Comparison of ENCODE assay signal across 10 cellular contexts in genomic region chr14:24240110-24240918, GRCh38. TPM values are rescaled to one million over a fixed set of nuclear protein-coding genes. Genes with fewer than 3 reads are reported as not detected.
DNase-seq lines count a peak whose midpoint lies in the region; ATAC-seq and TF ChIP-seq lines count a peak whose summit lies in the region.
"Had no signal": no experiment of that assay in that cellular context is flagged by ENCODE, and none has a peak within 500 bp of the region (broad histone marks: within the 10 kb centered on the region; RNA-seq: fewer than 3 reads in every experiment).

No MANE protein-coding gene starts in this region.

- DNase-seq in activated naive CD4-positive, alpha-beta T cell treated with anti-CD3 and anti-CD28 coated beads for 36 hours = no peak
- DNase-seq in activated naive CD4-positive, alpha-beta T cell (lab: John Stamatoyannopoulos, UW) = no peak
- DNase-seq in ascending aorta (ENCODE audit: low spot score in 2 of 2) (peak in 1 of 2 donors; percentile 59), type B pancreatic cell (ENCODE audit: extremely low spot score, unreplicated experiment) (no peak), NCI-H2029 treated with DMSO at 0.1 percent for 48 hours (lab: John Stamatoyannopoulos, UW) (no peak), NCI-H69 (lab: John Stamatoyannopoulos, UW) (no peak)
- DNase-seq: amygdala, NCI-H524 treated with DMSO at 0.1 percent for 48 hours had no signal

- intact Hi-C loops in activated naive CD4-positive, alpha-beta T cell treated with anti-CD3 and anti-CD28 coated beads for 36 hours (cut with micrococcal nuclease) = no loop called here
- intact Hi-C loops in ascending aorta (cut with DNase I) = loop anchor here (5.0 kb wide), 2 partner anchors 192 to 938 kb away; partner anchors contain the start of gene PPP1R3E

- CTCF ChIA-PET in activated naive CD4-positive, alpha-beta T cell treated with anti-CD3 and anti-CD28 coated beads for 36 hours (lab: Charles Lee) = interaction anchor here (0.7 to 9.5 kb wide), 7 partner anchors 21 to 93 kb away, joined by 3 to 310 read pairs (median 19); partner anchors contain the start of genes CHMP4A, CIDEB, DHRS1 and LTB4R2

- no peak for TF ChIP-seq CTCF in ascending aorta (IDR thresholded peaks at IDR 0.05)
- no peak for TF ChIP-seq CTCF in type B pancreatic cell (conservative IDR thresholded peaks at IDR 0.05)

- H3K27me3 Mint-ChIP-seq in activated naive CD4-positive, alpha-beta T cell treated with anti-CD3 and anti-CD28 coated beads for 36 hours (ENCODE audit: low read depth) = no peaks in the 10 kb centered on the region
- no peaks in the 10 kb centered on the region for H3K27me3 Mint-ChIP-seq in type B pancreatic cell

- no peak for ATAC-seq in HG03378 (IDR thresholded peaks at IDR 0.05; ENCODE audit: unreplicated experiment)

- peak overlapping the region; percentile 97 for H3K4me3 Mint-ChIP-seq in activated naive CD4-positive, alpha-beta T cell treated with anti-CD3 and anti-CD28 coated beads for 36 hours
- H3K4me3 Mint-ChIP-seq in type B pancreatic cell = peak overlapping the region; percentile 95

- peaks cover 36% of the 10 kb centered on the region for H3K36me3 Mint-ChIP-seq in activated naive CD4-positive, alpha-beta T cell treated with anti-CD3 and anti-CD28 coated beads for 36 hours (ENCODE audit: low read depth)
- peaks cover 29% of the 10 kb centered on the region for H3K36me3 Mint-ChIP-seq in type B pancreatic cell

- H3K27ac ChIP-seq in ascending aorta = peak overlapping the region; percentile 94 to 99
- H3K27ac ChIP-seq in muscle layer of duodenum (ENCODE audit: low read length) = peak overlapping the region; percentile 28

- H3K4me3 ChIP-seq in ascending aorta (peak overlapping the region; percentile 19 to 81), muscle layer of duodenum (ENCODE audit: low read depth in 1 of 2, low read length in 2 of 2) (peak overlapping the region in 1 of 2 donors; percentile 86)

- peak overlapping the region; percentile 79 for H3K27ac Mint-ChIP-seq in activated naive CD4-positive, alpha-beta T cell treated with anti-CD3 and anti-CD28 coated beads for 36 hours
- peak overlapping the region; percentile 75 for H3K27ac Mint-ChIP-seq in type B pancreatic cell

- H3K27me3 ChIP-seq in ascending aorta (no peaks in the 10 kb centered on the region), muscle layer of duodenum (ENCODE audit: low read depth, low read length) (no peaks in the 10 kb centered on the region)

- peaks cover 53% of the 10 kb centered on the region for H3K4me1 Mint-ChIP-seq in activated naive CD4-positive, alpha-beta T cell treated with anti-CD3 and anti-CD28 coated beads for 36 hours (ENCODE audit: low read depth)
- H3K4me1 Mint-ChIP-seq in type B pancreatic cell (ENCODE audit: unreplicated experiment) = peaks cover 20% of the 10 kb centered on the region

- H3K4me1 ChIP-seq in ascending aorta (peaks cover 15 to 32% of the 10 kb centered on the region in 2 donors), muscle layer of duodenum (ENCODE audit: control insufficient read depth in 1 of 2, insufficient read depth in 2 of 2, low read length in 2 of 2) (peaks cover 15 to 38% of the 10 kb centered on the region in 2 donors)

- no peaks in the 10 kb centered on the region for H3K9me3 Mint-ChIP-seq in activated naive CD4-positive, alpha-beta T cell treated with anti-CD3 and anti-CD28 coated beads for 36 hours
- no peaks in the 10 kb centered on the region for H3K9me3 Mint-ChIP-seq in type B pancreatic cell

- peaks cover 35 to 57% of the 10 kb centered on the region in 2 donors for H3K36me3 ChIP-seq in ascending aorta
- peaks cover 56 to 63% of the 10 kb centered on the region in 2 donors for H3K36me3 ChIP-seq in muscle layer of duodenum (ENCODE audit: control insufficient read depth in 1 of 2, insufficient read depth in 2 of 2, low read length in 2 of 2)

- H3K9me3 ChIP-seq in ascending aorta = no peaks in the 10 kb centered on the region
- no peaks in the 10 kb centered on the region for H3K9me3 ChIP-seq in muscle layer of duodenum (ENCODE audit: control insufficient read depth in 1 of 2, low read length in 2 of 2)

RNA-seq across cellular contexts. Expression of gene TINF2, which starts 2.1 kb away (rescaled TPM):
- 100 to 1,000 TPM; 117 to 128 TPM for total RNA-seq in activated naive CD4-positive, alpha-beta T cell treated with anti-CD3 and anti-CD28 coated beads for 36 hours
- total RNA-seq in ascending aorta (70.0 TPM), type B pancreatic cell (ENCODE audit: low replicate concordance) (41.0 and 58.6 TPM in 2 replicates)

RNA-seq across cellular contexts. Expression of gene GMPR2, which starts 7.6 kb away (rescaled TPM):
- total RNA-seq in activated naive CD4-positive, alpha-beta T cell treated with anti-CD3 and anti-CD28 coated beads for 36 hours = 10 to 100 TPM; 60.5 to 63.7 TPM
- total RNA-seq in ascending aorta = 37.5 TPM
- 53.6 and 66.6 TPM in 2 replicates for total RNA-seq in type B pancreatic cell (ENCODE audit: low replicate concordance)

RNA-seq across cellular contexts. Expression of gene NEDD8, which starts 8.1 kb away (rescaled TPM):
- 100 to 1,000 TPM; 172 to 196 TPM for total RNA-seq in activated naive CD4-positive, alpha-beta T cell treated with anti-CD3 and anti-CD28 coated beads for 36 hours
- 72.8 TPM for total RNA-seq in ascending aorta
- total RNA-seq in type B pancreatic cell (ENCODE audit: low replicate concordance) = 158 and 161 TPM in 2 replicates

RNA-seq across cellular contexts. Expression of gene TGM1, which starts 22.7 kb away (rescaled TPM):
- total RNA-seq in activated naive CD4-positive, alpha-beta T cell treated with anti-CD3 and anti-CD28 coated beads for 36 hours = 10 to 100 TPM; 13.5 to 13.8 TPM
- total RNA-seq in ascending aorta (1.7 TPM), type B pancreatic cell (ENCODE audit: low replicate concordance) (10.1 and 16.6 TPM in 2 replicates)

RNA-seq across cellular contexts. Expression of gene MDP1, which starts 24.4 kb away (rescaled TPM):
- 10 to 100 TPM; 10.2 to 13.6 TPM for total RNA-seq in activated naive CD4-positive, alpha-beta T cell treated with anti-CD3 and anti-CD28 coated beads for 36 hours
- 58.8 TPM for total RNA-seq in ascending aorta
- total RNA-seq in type B pancreatic cell (ENCODE audit: low replicate concordance) = 16.9 and 22.6 TPM in 2 replicates
